22 cellular contexts compared by ENCODE assay signal in the genomic region with DNA sequence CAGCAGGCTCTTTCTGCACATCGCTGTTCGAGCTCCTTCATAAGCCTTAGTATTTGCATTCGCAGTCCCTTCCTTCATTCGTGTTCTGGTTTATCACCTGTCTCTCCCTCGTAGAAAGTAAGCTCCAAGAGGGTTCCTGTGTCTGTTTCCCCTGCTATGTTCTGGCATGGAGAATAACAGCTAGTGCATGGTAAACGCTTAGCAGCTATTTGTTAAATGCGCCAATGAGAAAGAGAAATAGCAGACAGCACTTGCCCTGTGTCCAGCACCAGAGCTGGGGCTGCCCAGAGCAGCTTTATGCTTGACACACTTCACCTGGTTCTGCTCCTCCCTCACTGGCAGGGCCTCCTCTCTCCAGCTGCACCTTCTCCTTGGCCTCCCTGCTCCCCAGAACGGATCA. TPM values are rescaled to one million over a fixed set of nuclear protein-coding genes. Genes with fewer than 3 reads are reported as not detected.
DNase-seq lines count a peak whose midpoint lies in the region; FAIRE-seq and TF ChIP-seq lines count a peak whose summit lies in the region.
"Had no signal": no experiment of that assay in that cellular context is flagged by ENCODE, and none has a peak within 500 bp of the region (broad histone marks: within the 10 kb centered on the region; RNA-seq: fewer than 3 reads in every experiment).

No MANE protein-coding gene starts in this region.

- H3K9me3 ChIP-seq in breast epithelium (no peaks in the 10 kb centered on the region), WERI-Rb-1 (ENCODE audit: severe bottlenecking) (peaks cover 4% of the 10 kb centered on the region), small intestine (ENCODE audit: control insufficient read depth, low read depth) (no peaks in the 10 kb centered on the region)
- H3K9me3 ChIP-seq: ovary, thoracic aorta had no signal

- TF ChIP-seq CTCF in MCF 10A (IDR thresholded peaks at IDR 0.05; ENCODE audit: unreplicated experiment) = no peak
- TF ChIP-seq CTCF in breast epithelium (IDR thresholded peaks at IDR 0.05) = no peak
- TF ChIP-seq CTCF in WERI-Rb-1 (IDR thresholded peaks at IDR 0.05; ENCODE audit: low read depth, low read length) = no peak
- TF ChIP-seq CTCF in glutamatergic neuron (IDR thresholded peaks at IDR 0.05; ENCODE audit: partially characterized antibody, unreplicated experiment) = no peak
- no peak for TF ChIP-seq CTCF in type B pancreatic cell (conservative IDR thresholded peaks at IDR 0.05)

- H3K9me3 Mint-ChIP-seq in MCF 10A (ENCODE audit: unreplicated experiment) = no peaks in the 10 kb centered on the region
- H3K9me3 Mint-ChIP-seq in glutamatergic neuron (ENCODE audit: unreplicated experiment) = peaks cover 18% of the 10 kb centered on the region
- no peaks in the 10 kb centered on the region for H3K9me3 Mint-ChIP-seq in type B pancreatic cell
- H3K9me3 Mint-ChIP-seq: activated CD4-positive, alpha-beta T cell treated with anti-CD3 and anti-CD28 coated beads, Interleukin-2, amount 10 ng/mL, durations not matched to agents 7 days and 5 days had no signal

- no peaks in the 10 kb centered on the region for H3K27me3 ChIP-seq in breast epithelium
- H3K27me3 ChIP-seq in WERI-Rb-1 (ENCODE audit: insufficient read depth, low read depth, severe bottlenecking) = no peaks in the 10 kb centered on the region
- H3K27me3 ChIP-seq in small intestine (ENCODE audit: control insufficient read depth in 2 of 2, insufficient read depth in 2 of 2, low read length in 2 of 2) = no peaks in the 10 kb centered on the region
- H3K27me3 ChIP-seq: ovary had no signal

- WGBS in small intestine, 3 donors = 69 to 70% (median 70%) methylated on average over 8 of the region's 8 CpGs

- no peak for FAIRE-seq in small intestine (lab: Jason Lieb, UNC)
- FAIRE-seq: endothelial cell of umbilical vein, GM19239 had no signal

- H3K4me1 Mint-ChIP-seq in MCF 10A (ENCODE audit: insufficient read depth, unreplicated experiment) (peaks cover 20% of the 10 kb centered on the region), glutamatergic neuron (ENCODE audit: low read depth, unreplicated experiment) (peaks cover 28% of the 10 kb centered on the region), type B pancreatic cell (ENCODE audit: unreplicated experiment) (peaks cover 22% of the 10 kb centered on the region)

- no peak overlapping the region for H3K4me3 Mint-ChIP-seq in MCF 10A (ENCODE audit: unreplicated experiment)
- peak overlapping the region; percentile 76 for H3K4me3 Mint-ChIP-seq in glutamatergic neuron (ENCODE audit: unreplicated experiment)
- H3K4me3 Mint-ChIP-seq in type B pancreatic cell = no peak overlapping the region
- H3K4me3 Mint-ChIP-seq: activated CD4-positive, alpha-beta T cell treated with anti-CD3 and anti-CD28 coated beads, Interleukin-2, amount 10 ng/mL, durations not matched to agents 7 days and 5 days had no signal

- CTCF ChIA-PET in MCF 10A (lab: Yijun Ruan, JAX) = interaction anchor here (0.6 to 3.0 kb wide), 6 partner anchors 8 to 136 kb away, joined by 3 to 11 read pairs (median 3); partner anchors contain the start of gene DCTPP1

- DNase-seq in MCF 10A (ENCODE audit: unreplicated experiment) (no peak), breast epithelium (ENCODE audit: low spot score in 2 of 2) (no peak), WERI-Rb-1 (no peak), glutamatergic neuron (no peak), type B pancreatic cell (ENCODE audit: extremely low spot score, unreplicated experiment) (no peak), small intestine (no peak), superior temporal gyrus (ENCODE audit: extremely low spot score) (no peak)
- DNase-seq: activated CD4-positive, alpha-beta T cell treated with anti-CD3 and anti-CD28 coated beads, Interleukin-2, amount 10 ng/mL, durations not matched to agents 7 days and 5 days; activated gamma-delta T cell treated with Interleukin-2 at 50 U/mL for 16 hours; amygdala; dermis blood vessel endothelial cell; mammary epithelial cell; NCI-H1092; NCI-H1930; NCI-H526 treated with DMSO at 0.1 percent for 48 hours; ovary; stimulated activated CD4-positive, alpha-beta T cell treated with anti-CD3 and anti-CD28 coated beads, Interleukin-4, amount 100 ng/mL, for 1 hour; stimulated activated naive CD4-positive, alpha-beta T cell treated with Interleukin-2 at 50 U/mL for 16 hours had no signal

- H3K4me1 ChIP-seq in breast epithelium (peaks cover 3 to 8% of the 10 kb centered on the region in 2 donors), small intestine (ENCODE audit: control insufficient read depth in 2 of 2, insufficient read depth in 1 of 2, low read depth in 1 of 2, low read length in 1 of 2) (no peaks in the 10 kb centered on the region)

- POLR2A ChIA-PET in MCF 10A (lab: Yijun Ruan, JAX) = interaction anchor here (0.9 to 4.3 kb wide), 4 partner anchors 8 to 148 kb away, joined by 3 to 34 read pairs (median 4); partner anchors contain the start of genes DCTPP1 and ZNF764

- no peaks in the 10 kb centered on the region for H3K36me3 ChIP-seq in breast epithelium
- H3K36me3 ChIP-seq in WERI-Rb-1 = no peaks in the 10 kb centered on the region
- no peaks in the 10 kb centered on the region for H3K36me3 ChIP-seq in small intestine (ENCODE audit: control insufficient read depth in 2 of 2, insufficient read depth in 2 of 2, low read length in 2 of 2)
- H3K36me3 ChIP-seq: ovary, thoracic aorta had no signal

- H3K36me3 Mint-ChIP-seq in MCF 10A (ENCODE audit: insufficient read depth, unreplicated experiment) (peaks cover 9% of the 10 kb centered on the region), glutamatergic neuron (ENCODE audit: unreplicated experiment) (no peaks in the 10 kb centered on the region), type B pancreatic cell (no peaks in the 10 kb centered on the region)

- no peak overlapping the region for H3K27ac ChIP-seq in breast epithelium
- H3K27ac ChIP-seq in WERI-Rb-1 = peak overlapping the region; percentile 72
- no peak overlapping the region for H3K27ac ChIP-seq in small intestine (ENCODE audit: low read depth in 1 of 2, low read length in 1 of 2)
- H3K27ac ChIP-seq: C4-2B, ovary, thoracic aorta had no signal

- intact Hi-C loops in MCF 10A (cut with micrococcal nuclease) = no loop called here
- intact Hi-C loops in breast epithelium (cut with DNase I; ENCODE audit: low total_unique reads) = no loop called here

- H3K27me3 Mint-ChIP-seq in MCF 10A (ENCODE audit: insufficient read depth, unreplicated experiment) (no peaks in the 10 kb centered on the region), glutamatergic neuron (ENCODE audit: unreplicated experiment) (peaks cover 12% of the 10 kb centered on the region), type B pancreatic cell (no peaks in the 10 kb centered on the region)
- H3K27me3 Mint-ChIP-seq: activated CD4-positive, alpha-beta T cell treated with anti-CD3 and anti-CD28 coated beads, Interleukin-2, amount 10 ng/mL, durations not matched to agents 7 days and 5 days had no signal

- TF ChIP-seq POLR2A in breast epithelium (IDR thresholded peaks at IDR 0.05) = no peak

- no peak overlapping the region for H3K4me3 ChIP-seq in breast epithelium
- H3K4me3 ChIP-seq in WERI-Rb-1 (ENCODE audit: low read depth, low read length) = 0 out of 2 replicates have a peak overlapping the region, but pooled peaks have one; percentile 15
- no peak overlapping the region for H3K4me3 ChIP-seq in small intestine (ENCODE audit: low read depth in 1 of 2, low read length in 2 of 2)
- H3K4me3 ChIP-seq: ovary, thoracic aorta had no signal

- H3K27ac Mint-ChIP-seq in MCF 10A (ENCODE audit: low read depth, unreplicated experiment) (peak overlapping the region; percentile 95), glutamatergic neuron (ENCODE audit: unreplicated experiment) (peak overlapping the region; percentile 97), type B pancreatic cell (peak overlapping the region; percentile 49)
- H3K27ac Mint-ChIP-seq: activated CD4-positive, alpha-beta T cell treated with anti-CD3 and anti-CD28 coated beads, Interleukin-2, amount 10 ng/mL, durations not matched to agents 7 days and 5 days had no signal

- BruUV-seq in MCF 10A (replicated peaks; lab: Mats Ljungman, UMichigan) = no TSS peak

RNA-seq across cellular contexts. Expression of gene ZNF688, which starts 5.5 kb away (rescaled TPM):
- total RNA-seq in MCF 10A (2022) (9.0 and 11.6 TPM in 2 replicates), breast epithelium (10 to 100 TPM; 17.4 to 18.4 (median 18.4) TPM), glutamatergic neuron (ENCODE audit: unreplicated experiment) (18.7 TPM), type B pancreatic cell (ENCODE audit: low replicate concordance) (9.8 and 14.3 TPM in 2 replicates)
- polyA plus RNA-seq in small intestine = 10 to 100 TPM; 16.3 to 46.7 (median 32.4) TPM

RNA-seq across cellular contexts. Expression of gene ZNF764, which starts 7.8 kb away (rescaled TPM):
- total RNA-seq in MCF 10A (2022) (8.3 and 10.6 TPM in 2 replicates), breast epithelium (1 to 10 TPM; 4.0 to 8.2 (median 7.5) TPM), glutamatergic neuron (ENCODE audit: unreplicated experiment) (39.0 TPM), type B pancreatic cell (ENCODE audit: low replicate concordance) (16.8 and 20.2 TPM in 2 replicates)
- 1 to 10 TPM; 5.4 to 6.3 (median 6.0) TPM for polyA plus RNA-seq in small intestine

RNA-seq across cellular contexts. Expression of gene ZNF785, which starts 19.5 kb away (rescaled TPM):
- total RNA-seq in MCF 10A (2022) (12.8 and 16.3 TPM in 2 replicates), breast epithelium (10 to 100 TPM in 2 of 3 donors, 1 to 10 TPM in 1; 6.7 to 14.4 (median 12.0) TPM), glutamatergic neuron (ENCODE audit: unreplicated experiment) (58.4 TPM), type B pancreatic cell (ENCODE audit: low replicate concordance) (22.4 and 29.1 TPM in 2 replicates)
- polyA plus RNA-seq in small intestine = 1 to 10 TPM; 1.9 to 6.0 (median 2.2) TPM

RNA-seq across cellular contexts. Expression of gene ZNF747, which starts 31.3 kb away (rescaled TPM):
- total RNA-seq in MCF 10A (2022) = 13.7 TPM in 2 replicates
- total RNA-seq in breast epithelium = 10 to 100 TPM; 10.7 to 14.7 (median 13.2) TPM
- 15.1 TPM for total RNA-seq in glutamatergic neuron (ENCODE audit: unreplicated experiment)
- 9.3 and 11.4 TPM in 2 replicates for total RNA-seq in type B pancreatic cell (ENCODE audit: low replicate concordance)
- polyA plus RNA-seq in small intestine = 1 to 10 TPM; 7.6 to 9.8 (median 7.8) TPM

RNA-seq across cellular contexts. Expression of gene ZNF768, which starts 39.6 kb away (rescaled TPM):
- total RNA-seq in MCF 10A (2022) = 38.6 and 39.3 TPM in 2 replicates
- 10 to 100 TPM; 23.3 to 33.2 (median 29.8) TPM for total RNA-seq in breast epithelium
- total RNA-seq in glutamatergic neuron (ENCODE audit: unreplicated experiment) = 45.6 TPM
- total RNA-seq in type B pancreatic cell (ENCODE audit: low replicate concordance) = 58.7 and 59.6 TPM in 2 replicates
- polyA plus RNA-seq in small intestine = 10 to 100 TPM; 42.7 to 71.6 (median 48.9) TPM
